ENCODE assay signal across 26 cellular contexts in genomic region chr12:106962291-106962690, GRCh38.
"Had no signal": no experiment of that assay in that cellular context is flagged by ENCODE, and none has a peak within 500 bp of the region (broad histone marks: within the 10 kb centered on the region; RNA-seq: fewer than 3 reads in every experiment).

No MANE protein-coding gene starts in this region.

- DNase-seq: activated CD4-positive, alpha-beta T cell treated with anti-CD3 and anti-CD28 coated beads for 48 hours; activated CD4-positive, alpha-beta T cell treated with anti-CD3 and anti-CD28 coated beads, Interleukin-2, amount 50 U/mL, for 48 hours; activated CD8-positive, alpha-beta memory T cell treated with anti-CD3 and anti-CD28 coated beads for 24 hours; activated effector memory CD4-positive, alpha-beta T cell treated with Interleukin-2 at 50 U/mL for 16 hours; activated naive CD4-positive, alpha-beta T cell treated with Interleukin-2 at 50 U/mL for 16 hours; activated naive CD8-positive, alpha-beta T cell treated with anti-CD3 and anti-CD28 coated beads for 36 hours; amniotic stem cell; central memory CD4-positive, alpha-beta T cell; endodermal cell; heart right ventricle; left ventricle myocardium inferior; naive B cell; ovary; retina; spleen; stimulated activated naive CD4-positive, alpha-beta T cell treated with Interleukin-2 at 50 U/mL for 16 hours; T-helper 17 cell; T1000; testis; WERI-Rb-1 had no signal

- H3K27me3 Mint-ChIP-seq: activated naive CD8-positive, alpha-beta T cell treated with anti-CD3 and anti-CD28 coated beads for 36 hours; naive B cell; progenitor cell of endocrine pancreas; T-helper 17 cell had no signal

- H3K9me3 ChIP-seq: heart right ventricle, left ventricle myocardium inferior, ovary, spleen, testis had no signal

- H3K9me3 Mint-ChIP-seq: activated naive CD8-positive, alpha-beta T cell treated with anti-CD3 and anti-CD28 coated beads for 36 hours; dendritic cell treated with granulocyte-macrophage colony-stimulating factor and Interleukin-4, amounts not matched to agents 40 ng/mL and 50 ng/mL, for 4 days; endodermal cell; naive B cell had no signal

- ATAC-seq: activated CD4-positive, CD25-positive, alpha-beta regulatory T cell treated with anti-CD3 and anti-CD28 coated beads, Interleukin-2, amount 50 U/mL, for 24 hours; esophagus mucosa; foreskin keratinocyte; T-helper 17 cell had no signal

- H3K27ac Mint-ChIP-seq: activated naive CD8-positive, alpha-beta T cell treated with anti-CD3 and anti-CD28 coated beads for 36 hours; dendritic cell treated with granulocyte-macrophage colony-stimulating factor and Interleukin-4, amounts not matched to agents 40 ng/mL and 50 ng/mL, for 4 days; endodermal cell; naive B cell; progenitor cell of endocrine pancreas; T-helper 17 cell had no signal

- H3K4me3 Mint-ChIP-seq: activated naive CD8-positive, alpha-beta T cell treated with anti-CD3 and anti-CD28 coated beads for 36 hours; dendritic cell treated with granulocyte-macrophage colony-stimulating factor and Interleukin-4, amounts not matched to agents 40 ng/mL and 50 ng/mL, for 4 days; endodermal cell; T-helper 17 cell had no signal

- H3K27ac ChIP-seq: foreskin keratinocyte, heart right ventricle, left ventricle myocardium inferior, ovary, spleen, testis, WERI-Rb-1 had no signal

- H3K4me1 ChIP-seq: testis had no signal

- H3K27me3 ChIP-seq: foreskin keratinocyte, heart right ventricle, ovary, spleen, testis had no signal

- H3K36me3 ChIP-seq: ovary had no signal

- H3K4me3 ChIP-seq: heart right ventricle, left ventricle myocardium inferior, lung, ovary, spleen, testis had no signal
